Comparison of ENCODE assay signal across 1 cellular context in genomic region chr6:31546339-31546961, GRCh38.
TF ChIP-seq lines count a peak whose summit lies in the region.

TSS of gene ATP6V1G2 (minus strand) at chr6:31546608. CDS start at chr6:31546559, 49 bp downstream.

TF ChIP-seq in HEK293, 187 proteins besides CTCF, POLR2A, EP300 and RAD21 (continued from another document):
- no peak for TF ChIP-seq ZNF645 (tag by site-specific recombination; IDR thresholded peaks at IDR 0.05)
- TF ChIP-seq ZNF488 (tag by site-specific recombination; IDR thresholded peaks at IDR 0.05), result no peak
